1 cellular context compared by ENCODE assay signal in the genomic region with DNA sequence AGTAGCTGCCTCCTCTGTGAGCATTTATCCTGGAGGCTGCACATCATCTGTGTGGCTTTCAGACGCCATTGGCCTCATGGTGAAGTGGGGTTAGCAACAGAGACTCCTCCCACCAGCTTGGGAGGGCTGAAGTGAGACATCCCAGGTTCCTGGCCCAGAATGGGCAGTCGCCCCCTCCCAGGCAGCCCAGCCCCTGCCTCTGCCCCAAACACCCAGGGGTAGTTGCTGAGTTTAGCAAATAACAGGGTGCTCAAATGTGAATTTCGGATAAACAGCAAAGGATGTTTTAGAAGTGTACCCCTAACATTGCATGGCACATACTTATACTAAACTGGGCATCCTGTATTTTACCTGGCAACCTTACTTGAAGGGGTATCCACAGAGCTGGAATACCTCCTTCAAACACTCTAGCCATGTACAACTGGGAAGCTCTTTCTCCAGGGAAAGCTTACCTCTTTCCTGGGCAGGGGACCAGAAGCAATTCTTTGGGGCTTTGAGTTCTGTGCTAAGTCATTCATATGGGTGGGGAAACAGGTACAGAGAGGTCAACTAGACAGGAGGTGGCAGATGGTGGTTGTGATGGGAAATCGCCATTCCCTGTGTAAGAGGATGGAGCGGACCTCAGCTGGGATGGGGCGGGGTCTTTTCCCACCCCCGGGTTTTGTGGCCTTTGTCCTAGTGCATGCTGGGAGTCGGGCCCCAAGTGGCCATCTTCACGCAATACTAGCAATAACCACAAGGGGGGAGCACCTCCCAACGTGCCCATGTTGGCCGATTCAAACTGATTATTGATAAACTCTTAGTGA.
TF ChIP-seq lines count a peak whose summit lies in the region.

No MANE protein-coding gene starts in this region.

TF ChIP-seq in HepG2, 621 proteins besides CTCF, POLR2A, EP300 and RAD21 (continued from another document and continues in another):
- TF ChIP-seq, protein P1, sequence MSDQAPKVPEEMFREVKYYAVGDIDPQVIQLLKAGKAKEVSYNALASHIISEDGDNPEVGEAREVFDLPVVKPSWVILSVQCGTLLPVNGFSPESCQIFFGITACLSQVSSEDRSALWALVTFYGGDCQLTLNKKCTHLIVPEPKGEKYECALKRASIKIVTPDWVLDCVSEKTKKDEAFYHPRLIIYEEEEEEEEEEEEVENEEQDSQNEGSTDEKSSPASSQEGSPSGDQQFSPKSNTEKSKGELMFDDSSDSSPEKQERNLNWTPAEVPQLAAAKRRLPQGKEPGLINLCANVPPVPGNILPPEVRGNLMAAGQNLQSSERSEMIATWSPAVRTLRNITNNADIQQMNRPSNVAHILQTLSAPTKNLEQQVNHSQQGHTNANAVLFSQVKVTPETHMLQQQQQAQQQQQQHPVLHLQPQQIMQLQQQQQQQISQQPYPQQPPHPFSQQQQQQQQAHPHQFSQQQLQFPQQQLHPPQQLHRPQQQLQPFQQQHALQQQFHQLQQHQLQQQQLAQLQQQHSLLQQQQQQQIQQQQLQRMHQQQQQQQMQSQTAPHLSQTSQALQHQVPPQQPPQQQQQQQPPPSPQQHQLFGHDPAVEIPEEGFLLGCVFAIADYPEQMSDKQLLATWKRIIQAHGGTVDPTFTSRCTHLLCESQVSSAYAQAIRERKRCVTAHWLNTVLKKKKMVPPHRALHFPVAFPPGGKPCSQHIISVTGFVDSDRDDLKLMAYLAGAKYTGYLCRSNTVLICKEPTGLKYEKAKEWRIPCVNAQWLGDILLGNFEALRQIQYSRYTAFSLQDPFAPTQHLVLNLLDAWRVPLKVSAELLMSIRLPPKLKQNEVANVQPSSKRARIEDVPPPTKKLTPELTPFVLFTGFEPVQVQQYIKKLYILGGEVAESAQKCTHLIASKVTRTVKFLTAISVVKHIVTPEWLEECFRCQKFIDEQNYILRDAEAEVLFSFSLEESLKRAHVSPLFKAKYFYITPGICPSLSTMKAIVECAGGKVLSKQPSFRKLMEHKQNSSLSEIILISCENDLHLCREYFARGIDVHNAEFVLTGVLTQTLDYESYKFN (CRISPR knock-in tag; conservative IDR thresholded peaks at IDR 0.05): no peak
- TF ChIP-seq ZNF337 (CRISPR knock-in tag; IDR thresholded peaks at IDR 0.05; ENCODE audit: borderline replicate concordance, low read depth) (no peak), CBX5 (CRISPR knock-in tag; IDR thresholded peaks at IDR 0.05; ENCODE audit: borderline replicate concordance) (no peak), CBX2 (IDR thresholded peaks at IDR 0.05; ENCODE audit: low read depth, low read length) (no peak), CBX2 (CRISPR knock-in tag; IDR thresholded peaks at IDR 0.05; ENCODE audit: low read depth) (no peak), ZSCAN31 (CRISPR knock-in tag; IDR thresholded peaks at IDR 0.05; ENCODE audit: low read depth) (no peak), GFI1 (CRISPR knock-in tag; IDR thresholded peaks at IDR 0.05; ENCODE audit: borderline replicate concordance) (no peak), TSC22D2 (CRISPR knock-in tag; IDR thresholded peaks at IDR 0.05; ENCODE audit: borderline replicate concordance) (no peak), HNRNPUL1 (IDR thresholded peaks at IDR 0.05; ENCODE audit: low read depth, low read length) (no peak), CEBPB (IDR thresholded peaks at IDR 0.05; ENCODE audit: borderline replicate concordance, low read depth, low read length) (no peak), ZNF879 (CRISPR knock-in tag; IDR thresholded peaks at IDR 0.05) (no peak), CENPT (CRISPR knock-in tag; IDR thresholded peaks at IDR 0.05; ENCODE audit: low read depth) (no peak), ZNF136 (CRISPR knock-in tag; IDR thresholded peaks at IDR 0.05; ENCODE audit: low read depth) (no peak), ZNF670 (CRISPR knock-in tag; IDR thresholded peaks at IDR 0.05; ENCODE audit: borderline replicate concordance) (no peak), ZSCAN20 (CRISPR knock-in tag; IDR thresholded peaks at IDR 0.05; ENCODE audit: borderline replicate concordance) (no peak), ZFP36 (IDR thresholded peaks at IDR 0.05; ENCODE audit: borderline replicate concordance, low read depth, low read length, partially characterized antibody) (no peak), ZC3H13 (CRISPR knock-in tag; IDR thresholded peaks at IDR 0.05) (no peak), SOX13 (IDR thresholded peaks at IDR 0.05) (no peak), SOX13 (CRISPR knock-in tag; conservative IDR thresholded peaks at IDR 0.05 in 1 of 2, IDR thresholded peaks at IDR 0.05 in 1 of 2) (no peak), GTF2F1 (IDR thresholded peaks at IDR 0.05; ENCODE audit: low read length) (no peak), SNAPC2 (CRISPR knock-in tag; IDR thresholded peaks at IDR 0.05) (no peak), NFATC3 (CRISPR knock-in tag; IDR thresholded peaks at IDR 0.05) (no peak), YEATS2 (CRISPR knock-in tag; IDR thresholded peaks at IDR 0.05; ENCODE audit: borderline replicate concordance) (no peak), PCBP1 (IDR thresholded peaks at IDR 0.05; ENCODE audit: borderline replicate concordance, low read depth, low read length) (no peak), ZNF761 (CRISPR knock-in tag; conservative IDR thresholded peaks at IDR 0.05) (no peak), ZNF251 (CRISPR knock-in tag; IDR thresholded peaks at IDR 0.05) (no peak), NFYC (CRISPR knock-in tag; IDR thresholded peaks at IDR 0.05) (no peak), ZNF776 (CRISPR knock-in tag; IDR thresholded peaks at IDR 0.05) (no peak), SMARCC2 (IDR thresholded peaks at IDR 0.05) (no peak), SOX5 (CRISPR knock-in tag; IDR thresholded peaks at IDR 0.05; ENCODE audit: borderline replicate concordance) (0 out of 2 replicates have a peak, but pooled peaks have one; percentile 9), EED (CRISPR knock-in tag; IDR thresholded peaks at IDR 0.05) (no peak)
- TF ChIP-seq, protein P2, sequence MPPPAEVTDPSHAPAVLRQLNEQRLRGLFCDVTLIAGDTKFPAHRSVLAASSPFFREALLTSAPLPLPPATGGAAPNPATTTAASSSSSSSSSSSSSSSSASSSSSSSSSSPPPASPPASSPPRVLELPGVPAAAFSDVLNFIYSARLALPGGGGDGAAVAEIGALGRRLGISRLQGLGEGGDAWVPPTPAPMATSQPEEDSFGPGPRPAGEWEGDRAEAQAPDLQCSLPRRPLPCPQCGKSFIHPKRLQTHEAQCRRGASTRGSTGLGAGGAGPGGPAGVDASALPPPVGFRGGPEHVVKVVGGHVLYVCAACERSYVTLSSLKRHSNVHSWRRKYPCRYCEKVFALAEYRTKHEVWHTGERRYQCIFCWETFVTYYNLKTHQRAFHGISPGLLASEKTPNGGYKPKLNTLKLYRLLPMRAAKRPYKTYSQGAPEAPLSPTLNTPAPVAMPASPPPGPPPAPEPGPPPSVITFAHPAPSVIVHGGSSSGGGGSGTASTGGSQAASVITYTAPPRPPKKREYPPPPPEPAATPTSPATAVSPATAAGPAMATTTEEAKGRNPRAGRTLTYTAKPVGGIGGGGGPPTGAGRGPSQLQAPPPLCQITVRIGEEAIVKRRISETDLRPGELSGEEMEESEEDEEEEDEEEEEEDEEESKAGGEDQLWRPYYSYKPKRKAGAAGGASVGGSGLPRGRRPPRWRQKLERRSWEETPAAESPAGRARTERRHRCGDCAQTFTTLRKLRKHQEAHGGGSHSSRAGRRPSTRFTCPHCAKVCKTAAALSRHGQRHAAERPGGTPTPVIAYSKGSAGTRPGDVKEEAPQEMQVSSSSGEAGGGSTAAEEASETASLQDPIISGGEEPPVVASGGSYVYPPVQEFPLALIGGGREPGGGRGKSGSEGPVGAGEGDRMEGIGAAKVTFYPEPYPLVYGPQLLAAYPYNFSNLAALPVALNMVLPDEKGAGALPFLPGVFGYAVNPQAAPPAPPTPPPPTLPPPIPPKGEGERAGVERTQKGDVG (CRISPR knock-in tag; IDR thresholded peaks at IDR 0.05; ENCODE audit: borderline replicate concordance): no peak
- TF ChIP-seq, protein P3, sequence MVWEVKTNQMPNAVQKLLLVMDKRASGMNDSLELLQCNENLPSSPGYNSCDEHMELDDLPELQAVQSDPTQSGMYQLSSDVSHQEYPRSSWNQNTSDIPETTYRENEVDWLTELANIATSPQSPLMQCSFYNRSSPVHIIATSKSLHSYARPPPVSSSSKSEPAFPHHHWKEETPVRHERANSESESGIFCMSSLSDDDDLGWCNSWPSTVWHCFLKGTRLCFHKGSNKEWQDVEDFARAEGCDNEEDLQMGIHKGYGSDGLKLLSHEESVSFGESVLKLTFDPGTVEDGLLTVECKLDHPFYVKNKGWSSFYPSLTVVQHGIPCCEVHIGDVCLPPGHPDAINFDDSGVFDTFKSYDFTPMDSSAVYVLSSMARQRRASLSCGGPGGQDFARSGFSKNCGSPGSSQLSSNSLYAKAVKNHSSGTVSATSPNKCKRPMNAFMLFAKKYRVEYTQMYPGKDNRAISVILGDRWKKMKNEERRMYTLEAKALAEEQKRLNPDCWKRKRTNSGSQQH (CRISPR knock-in tag; IDR thresholded peaks at IDR 0.05; ENCODE audit: low read depth): no peak
- TF ChIP-seq, protein P4, sequence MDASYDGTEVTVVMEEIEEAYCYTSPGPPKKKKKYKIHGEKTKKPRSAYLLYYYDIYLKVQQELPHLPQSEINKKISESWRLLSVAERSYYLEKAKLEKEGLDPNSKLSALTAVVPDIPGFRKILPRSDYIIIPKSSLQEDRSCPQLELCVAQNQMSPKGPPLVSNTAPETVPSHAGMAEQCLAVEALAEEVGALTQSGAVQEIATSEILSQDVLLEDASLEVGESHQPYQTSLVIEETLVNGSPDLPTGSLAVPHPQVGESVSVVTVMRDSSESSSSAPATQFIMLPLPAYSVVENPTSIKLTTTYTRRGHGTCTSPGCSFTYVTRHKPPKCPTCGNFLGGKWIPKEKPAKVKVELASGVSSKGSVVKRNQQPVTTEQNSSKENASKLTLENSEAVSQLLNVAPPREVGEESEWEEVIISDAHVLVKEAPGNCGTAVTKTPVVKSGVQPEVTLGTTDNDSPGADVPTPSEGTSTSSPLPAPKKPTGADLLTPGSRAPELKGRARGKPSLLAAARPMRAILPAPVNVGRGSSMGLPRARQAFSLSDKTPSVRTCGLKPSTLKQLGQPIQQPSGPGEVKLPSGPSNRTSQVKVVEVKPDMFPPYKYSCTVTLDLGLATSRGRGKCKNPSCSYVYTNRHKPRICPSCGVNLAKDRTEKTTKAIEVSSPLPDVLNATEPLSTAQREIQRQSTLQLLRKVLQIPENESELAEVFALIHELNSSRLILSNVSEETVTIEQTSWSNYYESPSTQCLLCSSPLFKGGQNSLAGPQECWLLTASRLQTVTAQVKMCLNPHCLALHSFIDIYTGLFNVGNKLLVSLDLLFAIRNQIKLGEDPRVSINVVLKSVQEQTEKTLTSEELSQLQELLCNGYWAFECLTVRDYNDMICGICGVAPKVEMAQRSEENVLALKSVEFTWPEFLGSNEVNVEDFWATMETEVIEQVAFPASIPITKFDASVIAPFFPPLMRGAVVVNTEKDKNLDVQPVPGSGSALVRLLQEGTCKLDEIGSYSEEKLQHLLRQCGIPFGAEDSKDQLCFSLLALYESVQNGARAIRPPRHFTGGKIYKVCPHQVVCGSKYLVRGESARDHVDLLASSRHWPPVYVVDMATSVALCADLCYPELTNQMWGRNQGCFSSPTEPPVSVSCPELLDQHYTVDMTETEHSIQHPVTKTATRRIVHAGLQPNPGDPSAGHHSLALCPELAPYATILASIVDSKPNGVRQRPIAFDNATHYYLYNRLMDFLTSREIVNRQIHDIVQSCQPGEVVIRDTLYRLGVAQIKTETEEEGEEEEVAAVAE (CRISPR knock-in tag; IDR thresholded peaks at IDR 0.05; ENCODE audit: borderline replicate concordance): no peak
- TF ChIP-seq, protein P5, sequence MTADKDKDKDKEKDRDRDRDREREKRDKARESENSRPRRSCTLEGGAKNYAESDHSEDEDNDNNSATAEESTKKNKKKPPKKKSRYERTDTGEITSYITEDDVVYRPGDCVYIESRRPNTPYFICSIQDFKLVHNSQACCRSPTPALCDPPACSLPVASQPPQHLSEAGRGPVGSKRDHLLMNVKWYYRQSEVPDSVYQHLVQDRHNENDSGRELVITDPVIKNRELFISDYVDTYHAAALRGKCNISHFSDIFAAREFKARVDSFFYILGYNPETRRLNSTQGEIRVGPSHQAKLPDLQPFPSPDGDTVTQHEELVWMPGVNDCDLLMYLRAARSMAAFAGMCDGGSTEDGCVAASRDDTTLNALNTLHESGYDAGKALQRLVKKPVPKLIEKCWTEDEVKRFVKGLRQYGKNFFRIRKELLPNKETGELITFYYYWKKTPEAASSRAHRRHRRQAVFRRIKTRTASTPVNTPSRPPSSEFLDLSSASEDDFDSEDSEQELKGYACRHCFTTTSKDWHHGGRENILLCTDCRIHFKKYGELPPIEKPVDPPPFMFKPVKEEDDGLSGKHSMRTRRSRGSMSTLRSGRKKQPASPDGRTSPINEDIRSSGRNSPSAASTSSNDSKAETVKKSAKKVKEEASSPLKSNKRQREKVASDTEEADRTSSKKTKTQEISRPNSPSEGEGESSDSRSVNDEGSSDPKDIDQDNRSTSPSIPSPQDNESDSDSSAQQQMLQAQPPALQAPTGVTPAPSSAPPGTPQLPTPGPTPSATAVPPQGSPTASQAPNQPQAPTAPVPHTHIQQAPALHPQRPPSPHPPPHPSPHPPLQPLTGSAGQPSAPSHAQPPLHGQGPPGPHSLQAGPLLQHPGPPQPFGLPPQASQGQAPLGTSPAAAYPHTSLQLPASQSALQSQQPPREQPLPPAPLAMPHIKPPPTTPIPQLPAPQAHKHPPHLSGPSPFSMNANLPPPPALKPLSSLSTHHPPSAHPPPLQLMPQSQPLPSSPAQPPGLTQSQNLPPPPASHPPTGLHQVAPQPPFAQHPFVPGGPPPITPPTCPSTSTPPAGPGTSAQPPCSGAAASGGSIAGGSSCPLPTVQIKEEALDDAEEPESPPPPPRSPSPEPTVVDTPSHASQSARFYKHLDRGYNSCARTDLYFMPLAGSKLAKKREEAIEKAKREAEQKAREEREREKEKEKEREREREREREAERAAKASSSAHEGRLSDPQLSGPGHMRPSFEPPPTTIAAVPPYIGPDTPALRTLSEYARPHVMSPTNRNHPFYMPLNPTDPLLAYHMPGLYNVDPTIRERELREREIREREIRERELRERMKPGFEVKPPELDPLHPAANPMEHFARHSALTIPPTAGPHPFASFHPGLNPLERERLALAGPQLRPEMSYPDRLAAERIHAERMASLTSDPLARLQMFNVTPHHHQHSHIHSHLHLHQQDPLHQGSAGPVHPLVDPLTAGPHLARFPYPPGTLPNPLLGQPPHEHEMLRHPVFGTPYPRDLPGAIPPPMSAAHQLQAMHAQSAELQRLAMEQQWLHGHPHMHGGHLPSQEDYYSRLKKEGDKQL (CRISPR knock-in tag; IDR thresholded peaks at IDR 0.05; ENCODE audit: low read depth): no peak
- TF ChIP-seq, protein P6, sequence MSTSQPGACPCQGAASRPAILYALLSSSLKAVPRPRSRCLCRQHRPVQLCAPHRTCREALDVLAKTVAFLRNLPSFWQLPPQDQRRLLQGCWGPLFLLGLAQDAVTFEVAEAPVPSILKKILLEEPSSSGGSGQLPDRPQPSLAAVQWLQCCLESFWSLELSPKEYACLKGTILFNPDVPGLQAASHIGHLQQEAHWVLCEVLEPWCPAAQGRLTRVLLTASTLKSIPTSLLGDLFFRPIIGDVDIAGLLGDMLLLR (CRISPR knock-in tag; IDR thresholded peaks at IDR 0.05): no peak
- TF ChIP-seq, protein P7, sequence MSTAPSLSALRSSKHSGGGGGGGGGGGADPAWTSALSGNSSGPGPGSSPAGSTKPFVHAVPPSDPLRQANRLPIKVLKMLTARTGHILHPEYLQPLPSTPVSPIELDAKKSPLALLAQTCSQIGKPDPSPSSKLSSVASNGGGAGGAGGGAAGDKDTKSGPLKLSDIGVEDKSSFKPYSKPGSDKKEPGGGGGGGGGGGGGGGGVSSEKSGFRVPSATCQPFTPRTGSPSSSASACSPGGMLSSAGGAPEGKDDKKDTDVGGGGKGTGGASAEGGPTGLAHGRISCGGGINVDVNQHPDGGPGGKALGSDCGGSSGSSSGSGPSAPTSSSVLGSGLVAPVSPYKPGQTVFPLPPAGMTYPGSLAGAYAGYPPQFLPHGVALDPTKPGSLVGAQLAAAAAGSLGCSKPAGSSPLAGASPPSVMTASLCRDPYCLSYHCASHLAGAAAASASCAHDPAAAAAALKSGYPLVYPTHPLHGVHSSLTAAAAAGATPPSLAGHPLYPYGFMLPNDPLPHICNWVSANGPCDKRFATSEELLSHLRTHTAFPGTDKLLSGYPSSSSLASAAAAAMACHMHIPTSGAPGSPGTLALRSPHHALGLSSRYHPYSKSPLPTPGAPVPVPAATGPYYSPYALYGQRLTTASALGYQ (CRISPR knock-in tag; IDR thresholded peaks at IDR 0.05): no peak
